ENCODE assay signal across 26 cellular contexts in the genomic region with DNA sequence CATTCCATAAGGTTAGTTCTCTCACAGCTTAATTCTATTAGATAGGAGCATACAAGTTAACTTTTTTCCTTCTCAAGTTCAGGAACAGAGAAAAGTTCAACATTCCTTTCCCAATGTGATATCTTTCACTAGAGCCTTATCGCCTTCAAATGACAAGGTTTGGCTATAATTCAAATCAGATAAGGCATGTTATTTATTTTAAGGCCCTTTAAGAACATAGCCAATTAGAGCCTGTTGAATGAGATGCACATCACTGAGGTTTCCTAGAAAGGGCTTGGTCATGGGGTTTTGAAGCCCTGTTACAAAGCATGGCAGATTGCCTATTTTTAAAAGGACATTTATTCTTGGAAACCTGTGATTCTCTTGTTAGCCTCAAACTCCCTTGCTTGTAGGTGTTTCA.
DNase-seq lines count a peak whose midpoint lies in the region; ATAC-seq and TF ChIP-seq lines count a peak whose summit lies in the region.
"Had no signal": no experiment of that assay in that cellular context is flagged by ENCODE, and none has a peak within 500 bp of the region (broad histone marks: within the 10 kb centered on the region; RNA-seq: fewer than 3 reads in every experiment).

No MANE protein-coding gene starts in this region.

- no peaks in the 10 kb centered on the region for H3K4me1 ChIP-seq in mesenchymal stem cell (ENCODE audit: control insufficient read depth, insufficient read depth, low read depth, low read length)

- no peaks in the 10 kb centered on the region for H3K79me1 ChIP-seq in mesenchymal stem cell (replicated peaks; ENCODE audit: low read length, poor library complexity, severe bottlenecking)

- H3K4me1 Mint-ChIP-seq in nephron progenitor cell, result peaks cover 18% of the 10 kb centered on the region
- H3K4me1 Mint-ChIP-seq: CD4-positive, CD25-positive, alpha-beta regulatory T cell; central memory CD8-positive, alpha-beta T cell had no signal

- H2BK5ac ChIP-seq in mesenchymal stem cell (ENCODE audit: low read depth, low read length, poor library complexity, severe bottlenecking), result no peak overlapping the region

- no peak overlapping the region for H3K23ac ChIP-seq in mesenchymal stem cell (ENCODE audit: low read length in 2 of 2)

- no peak overlapping the region for H3K4me3 ChIP-seq in brain microvascular endothelial cell (ENCODE audit: low read depth, low read length)
- H3K4me3 ChIP-seq in mesenchymal stem cell (ENCODE audit: insufficient read depth in 1 of 2, low read depth in 1 of 2, low read length in 2 of 2), result no peak overlapping the region
- H3K4me3 ChIP-seq: SK-N-MC had no signal

- peaks cover 26% of the 10 kb centered on the region for H3K9me3 Mint-ChIP-seq in nephron progenitor cell

- H3K27ac Mint-ChIP-seq in nephron progenitor cell, result no peak overlapping the region
- H3K27ac Mint-ChIP-seq: activated CD4-positive, alpha-beta memory T cell treated with anti-CD3 and anti-CD28 coated beads for 36 hours; CD4-positive, CD25-positive, alpha-beta regulatory T cell; HFFc6; IgD-negative memory B cell; natural killer cell treated with Interleukin-12 subunit alpha and Interleukin-12 subunit beta and Interleukin-15 and Interleukin-18, amount 100 ng/mL, for 72 hours had no signal

- H4K8ac ChIP-seq in mesenchymal stem cell (ENCODE audit: low read length), result no peak overlapping the region

- H3K14ac ChIP-seq in mesenchymal stem cell (ENCODE audit: low read length in 2 of 2), result no peak overlapping the region

- WGBS in mesenchymal stem cell, result no CpG with 5 or more reads among the region's 1 CpG

- peaks cover 5% of the 10 kb centered on the region for H3K36me3 Mint-ChIP-seq in nephron progenitor cell (ENCODE audit: low read depth)
- H3K36me3 Mint-ChIP-seq: activated CD4-positive, alpha-beta memory T cell treated with anti-CD3 and anti-CD28 coated beads for 36 hours; CD4-positive, CD25-positive, alpha-beta regulatory T cell; natural killer cell treated with Interleukin-12 subunit alpha and Interleukin-12 subunit beta and Interleukin-15 and Interleukin-18, amount 100 ng/mL, for 72 hours had no signal

- H2BK12ac ChIP-seq in mesenchymal stem cell (ENCODE audit: low read length in 2 of 2), result no peak overlapping the region

- DNase-seq in COLO829 (ENCODE audit: low spot score), result peak; percentile 26
- DNase-seq in brain microvascular endothelial cell, result peak; percentile 79
- peak; percentile 65 for DNase-seq in mesenchymal stem cell
- no peak for DNase-seq in NCI-H2196 (lab: John Stamatoyannopoulos, UW; ENCODE audit: unreplicated experiment)
- no peak for DNase-seq in nephron progenitor cell
- DNase-seq in Right ventricle myocardium inferior (ENCODE audit: missing footprints), result no peak
- no peak for DNase-seq in epidermal melanocyte (ENCODE audit: insufficient read length, low spot score)
- DNase-seq: activated CD4-positive, alpha-beta memory T cell treated with anti-CD3 and anti-CD28 coated beads for 36 hours; activated CD4-positive, CD25-positive, alpha-beta regulatory T cell; activated gamma-delta T cell treated with Interleukin-2 at 50 U/mL for 16 hours; amniotic stem cell; CD4-positive, CD25-positive, alpha-beta regulatory T cell; DND-41; erythroblast; HFFc6; left cardiac atrium; NCI-H1694 treated with DMSO at 0.1 percent for 48 hours; posterior cingulate gyrus; stimulated activated naive B cell treated with anti-CD40 and anti-IgM and Interleukin-4, amounts not matched to agents 10 μg/mL and 1 μg/mL and 100 μg/mL, for 72 hours; T-helper 9 cell had no signal

- H3K9me3 ChIP-seq in mesenchymal stem cell (ENCODE audit: control insufficient read depth, low read length), result peaks cover 6% of the 10 kb centered on the region

- no peak overlapping the region for H3K18ac ChIP-seq in mesenchymal stem cell (ENCODE audit: low read depth in 1 of 2, low read length in 2 of 2)

- H2AFZ ChIP-seq in mesenchymal stem cell (ENCODE audit: low read depth, low read length), result no peak overlapping the region

- in situ Hi-C loops in brain microvascular endothelial cell (cut with HindIII; ENCODE audit: low pct_ligation_motif_present, low sequenced_read_pairs), result no loop called here

- peaks cover 7% of the 10 kb centered on the region for H3K27me3 Mint-ChIP-seq in nephron progenitor cell (ENCODE audit: low read depth, poor library complexity)
- H3K27me3 Mint-ChIP-seq: activated CD4-positive, alpha-beta memory T cell treated with anti-CD3 and anti-CD28 coated beads for 36 hours; CD4-positive, CD25-positive, alpha-beta regulatory T cell; central memory CD8-positive, alpha-beta T cell; IgD-negative memory B cell; natural killer cell treated with Interleukin-12 subunit alpha and Interleukin-12 subunit beta and Interleukin-15 and Interleukin-18, amount 100 ng/mL, for 72 hours; stimulated activated naive B cell treated with anti-CD40 and anti-IgM and Interleukin-4, amounts not matched to agents 10 μg/mL and 1 μg/mL and 100 μg/mL, for 72 hours had no signal

- H3K27me3 ChIP-seq in brain microvascular endothelial cell (replicated peaks) (no peaks in the 10 kb centered on the region), mesenchymal stem cell (ENCODE audit: control insufficient read depth in 1 of 2, insufficient read depth in 1 of 2, low read length in 2 of 2) (no peaks in the 10 kb centered on the region)

- H2BK15ac ChIP-seq in mesenchymal stem cell (ENCODE audit: low read depth, poor library complexity, severe bottlenecking), result no peak overlapping the region

- H2AK5ac ChIP-seq in mesenchymal stem cell (ENCODE audit: low read length, severe bottlenecking), result no peak overlapping the region

- TF ChIP-seq EP300 in Ishikawa (IDR thresholded peaks at IDR 0.05; ENCODE audit: borderline replicate concordance), result no peak

- TF ChIP-seq CTCF in brain microvascular endothelial cell (IDR thresholded peaks at IDR 0.05; ENCODE audit: low read depth, low read length, missing control alignments) (no peak), nephron progenitor cell (IDR thresholded peaks at IDR 0.05) (no peak)

- ATAC-seq in Right ventricle myocardium inferior, result no peak
- ATAC-seq: left cardiac atrium; natural killer cell treated with Interleukin-12 subunit alpha and Interleukin-12 subunit beta and Interleukin-15 and Interleukin-18, amount 100 ng/mL, for 72 hours; Panc1; stimulated activated naive B cell treated with anti-CD40 and anti-IgM and Interleukin-4, amounts not matched to agents 10 μg/mL and 1 μg/mL and 100 μg/mL, for 72 hours had no signal

- intact Hi-C loops in Right ventricle myocardium inferior (cut with DNase I), result no loop called here

- H3K4ac ChIP-seq in mesenchymal stem cell (ENCODE audit: low read depth in 1 of 2, low read length in 2 of 2), result no peak overlapping the region

- H3K4me2 ChIP-seq in mesenchymal stem cell (ENCODE audit: low read length, poor library complexity, severe bottlenecking), result no peak overlapping the region

- no peaks in the 10 kb centered on the region for H3K36me3 ChIP-seq in brain microvascular endothelial cell (replicated peaks)
- no peaks in the 10 kb centered on the region for H3K36me3 ChIP-seq in mesenchymal stem cell (ENCODE audit: control insufficient read depth in 1 of 2, insufficient read depth in 2 of 2, low read depth in 1 of 2, low read length in 2 of 2)

- no peak overlapping the region for H3K9ac ChIP-seq in mesenchymal stem cell (ENCODE audit: low read length)

- no peak for TF ChIP-seq RAD21 in Ishikawa (IDR thresholded peaks at IDR 0.05; ENCODE audit: low read depth)

- H3K4me3 Mint-ChIP-seq in nephron progenitor cell, result no peak overlapping the region
- H3K4me3 Mint-ChIP-seq: activated CD4-positive, alpha-beta memory T cell treated with anti-CD3 and anti-CD28 coated beads for 36 hours; CD4-positive, CD25-positive, alpha-beta regulatory T cell; central memory CD8-positive, alpha-beta T cell; HFFc6; IgD-negative memory B cell; natural killer cell treated with Interleukin-12 subunit alpha and Interleukin-12 subunit beta and Interleukin-15 and Interleukin-18, amount 100 ng/mL, for 72 hours; stimulated activated naive B cell treated with anti-CD40 and anti-IgM and Interleukin-4, amounts not matched to agents 10 μg/mL and 1 μg/mL and 100 μg/mL, for 72 hours had no signal

- H2BK120ac ChIP-seq in mesenchymal stem cell (ENCODE audit: low read depth, low read length), result no peak overlapping the region

- H3K27ac ChIP-seq in brain microvascular endothelial cell (no peak overlapping the region), mesenchymal stem cell (ENCODE audit: low read length, poor library complexity, severe bottlenecking) (no peak overlapping the region)
- H3K27ac ChIP-seq: SK-N-MC had no signal

- no peak overlapping the region for H4K91ac ChIP-seq in mesenchymal stem cell (ENCODE audit: low read length)

TF ChIP-seq in Ishikawa, 13 proteins besides CTCF, POLR2A, EP300 and RAD21:
- TF ChIP-seq CREB1 (IDR thresholded peaks at IDR 0.05; ENCODE audit: low read depth) (no peak), EGR1 (IDR thresholded peaks at IDR 0.05) (no peak), NFIC (IDR thresholded peaks at IDR 0.05) (0 out of 2 replicates have a peak, but pooled peaks have one; percentile 12), TCF12 (IDR thresholded peaks at IDR 0.05; ENCODE audit: low read depth) (no peak)
- TF ChIP-seq, protein P1, sequence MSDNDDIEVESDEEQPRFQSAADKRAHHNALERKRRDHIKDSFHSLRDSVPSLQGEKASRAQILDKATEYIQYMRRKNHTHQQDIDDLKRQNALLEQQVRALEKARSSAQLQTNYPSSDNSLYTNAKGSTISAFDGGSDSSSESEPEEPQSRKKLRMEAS (IDR thresholded peaks at IDR 0.05), result no peak
- TF ChIP-seq, protein P2, sequence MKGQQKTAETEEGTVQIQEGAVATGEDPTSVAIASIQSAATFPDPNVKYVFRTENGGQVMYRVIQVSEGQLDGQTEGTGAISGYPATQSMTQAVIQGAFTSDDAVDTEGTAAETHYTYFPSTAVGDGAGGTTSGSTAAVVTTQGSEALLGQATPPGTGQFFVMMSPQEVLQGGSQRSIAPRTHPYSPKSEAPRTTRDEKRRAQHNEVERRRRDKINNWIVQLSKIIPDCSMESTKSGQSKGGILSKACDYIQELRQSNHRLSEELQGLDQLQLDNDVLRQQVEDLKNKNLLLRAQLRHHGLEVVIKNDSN (IDR thresholded peaks at IDR 0.05), result no peak

Comparison
In these comparisons a context has a peak if more than half of its experiments do, and no peak if none do; other contexts are left out.
1. DNase-seq: peak in COLO829 (single experiment), brain microvascular endothelial cell (single experiment) and mesenchymal stem cell (single experiment); none in NCI-H2196 (single experiment), nephron progenitor cell (single experiment), Right ventricle myocardium inferior (single experiment) and epidermal melanocyte (single experiment).